ENCODE assay signal across 10 cellular contexts in the genomic region with DNA sequence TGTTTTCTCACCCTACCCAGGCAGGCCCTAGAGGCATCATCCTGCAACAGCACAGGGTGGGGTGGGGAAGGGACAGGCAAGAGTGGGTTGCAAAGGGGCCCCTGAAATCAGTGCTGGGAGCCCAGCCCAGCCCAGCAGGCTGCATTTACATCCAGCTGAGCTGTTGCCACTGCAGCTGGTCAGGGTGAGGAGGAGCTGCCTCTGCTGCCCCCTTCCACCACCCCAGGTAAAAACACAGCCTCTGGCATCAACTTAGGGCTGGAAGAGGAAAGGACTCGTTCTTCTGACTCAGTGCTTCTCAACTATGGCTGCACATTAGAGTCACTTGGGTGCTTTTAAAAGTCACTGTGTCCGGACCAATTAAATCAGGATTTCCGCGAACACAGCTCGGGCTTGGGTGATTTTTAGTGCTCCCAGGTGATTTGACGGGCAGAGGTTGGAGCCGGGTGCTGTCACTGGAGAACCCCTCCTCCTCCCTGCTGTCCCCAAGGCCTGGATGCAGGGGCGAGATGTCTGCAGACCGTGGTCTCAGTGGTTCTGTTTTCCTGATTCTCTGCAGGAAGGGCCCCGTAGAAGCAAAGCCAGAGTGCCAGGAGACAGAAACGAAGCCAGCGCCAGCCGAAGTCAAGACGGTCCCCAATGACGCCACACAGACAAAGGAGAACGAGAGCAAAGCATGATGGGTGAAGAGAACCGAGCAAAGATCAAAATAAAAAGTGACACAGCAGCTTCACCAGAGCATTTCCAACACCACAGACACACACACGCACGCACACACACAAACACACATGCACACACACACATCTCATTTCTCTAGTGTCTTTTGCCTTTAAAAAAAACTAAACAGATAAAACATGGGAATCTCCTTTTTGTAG. TPM values are rescaled to one million over a fixed set of nuclear protein-coding genes. Genes with fewer than 3 reads are reported as not detected.
DNase-seq lines count a peak whose midpoint lies in the region; ATAC-seq and TF ChIP-seq lines count a peak whose summit lies in the region.
"Had no signal": no experiment of that assay in that cellular context is flagged by ENCODE, and none has a peak within 500 bp of the region (broad histone marks: within the 10 kb centered on the region; RNA-seq: fewer than 3 reads in every experiment).

No MANE protein-coding gene starts in this region.

- H3K4me2 ChIP-seq in BLaER1: peak overlapping the region; percentile 77
- H3K4me2 ChIP-seq: smooth muscle cell had no signal

- POLR2A ChIA-PET in naive thymus-derived CD8-positive, alpha-beta T cell (lab: Charles Lee): no interaction called here

- H3K4me3 Mint-ChIP-seq in naive thymus-derived CD8-positive, alpha-beta T cell: no peak overlapping the region

- TF ChIP-seq POLR2A in Peyer's patch (IDR thresholded peaks at IDR 0.05): no peak

- H3K27me3 Mint-ChIP-seq in naive thymus-derived CD8-positive, alpha-beta T cell: peaks cover 0 to 7% (median 6%) of the 10 kb centered on the region in 5 donors

- no peak for TF ChIP-seq CTCF in Peyer's patch (IDR thresholded peaks at IDR 0.05)

- DNase-seq in HT1080 (ENCODE audit: low read depth): peak; percentile 50
- DNase-seq in astrocyte of the hippocampus (ENCODE audit: low read depth, low spot score): peak; percentile 29
- DNase-seq in naive thymus-derived CD8-positive, alpha-beta T cell: no peak
- no peak for DNase-seq in occipital lobe (lab: John Stamatoyannopoulos, UW)
- no peak for DNase-seq in kidney glomerular epithelial cell (lab: John Stamatoyannopoulos, UW)
- no peak for DNase-seq in Peyer's patch
- DNase-seq: COR-L47 had no signal

- H3K36me3 ChIP-seq in BLaER1: no peaks in the 10 kb centered on the region
- H3K36me3 ChIP-seq in Peyer's patch: no peaks in the 10 kb centered on the region

- H3K27ac ChIP-seq in BLaER1: peak overlapping the region; percentile 41; the same call in 1 of the 2 replicates
- H3K27ac ChIP-seq in layer of hippocampus (ENCODE audit: low read depth, low read length): peak overlapping the region; percentile 36
- no peak overlapping the region for H3K27ac ChIP-seq in Peyer's patch

- peak overlapping the region; percentile 38; the same call in 1 of the 2 replicates for H3K9ac ChIP-seq in BLaER1

- H3K27me3 ChIP-seq in BLaER1 (no peaks in the 10 kb centered on the region), layer of hippocampus (ENCODE audit: control insufficient read depth, insufficient read depth, low read length) (no peaks in the 10 kb centered on the region), Peyer's patch (no peaks in the 10 kb centered on the region)

- H3K4me1 Mint-ChIP-seq in naive thymus-derived CD8-positive, alpha-beta T cell: no peaks in the 10 kb centered on the region

- no peaks in the 10 kb centered on the region for H4K20me1 ChIP-seq in BLaER1

- H3K4me3 ChIP-seq in BLaER1 (peak overlapping the region; percentile 60), Peyer's patch (no peak overlapping the region)
- H3K4me3 ChIP-seq: smooth muscle cell had no signal

- no peak for ATAC-seq in naive thymus-derived CD8-positive, alpha-beta T cell

- peaks cover 32% of the 10 kb centered on the region for H3K4me1 ChIP-seq in BLaER1
- no peaks in the 10 kb centered on the region for H3K4me1 ChIP-seq in Peyer's patch

- H3K9me3 ChIP-seq in BLaER1: no peaks in the 10 kb centered on the region
- H3K9me3 ChIP-seq in Peyer's patch: no peaks in the 10 kb centered on the region

- no peaks in the 10 kb centered on the region for H3K9me3 Mint-ChIP-seq in naive thymus-derived CD8-positive, alpha-beta T cell

- no peaks in the 10 kb centered on the region for H3K36me3 Mint-ChIP-seq in naive thymus-derived CD8-positive, alpha-beta T cell

- H3K27ac Mint-ChIP-seq in naive thymus-derived CD8-positive, alpha-beta T cell: peak overlapping the region in 1 of 10 donors; percentile 39

RNA-seq across cellular contexts. Expression of a gene that starts 39.4 kb away (rescaled TPM):
- total RNA-seq in HT1080 (2014; rRNA removed; shearing (Covaris generic)): 11.4 and 14.5 TPM in 2 replicates
- polyA plus RNA-seq in HT1080 (2015; cell fraction: cytosol; rRNA removed): 5.4 and 6.8 TPM in 2 replicates
- polyA plus RNA-seq in HT1080 (2015; cell fraction: nucleus; rRNA removed): 23.6 and 25.8 TPM in 2 replicates
- total RNA-seq in naive thymus-derived CD8-positive, alpha-beta T cell: 10 to 100 TPM; 92.0 to 95.8 TPM
- 10 to 100 TPM in 1 of 3 donors, 1 to 10 TPM in 2; 6.9 to 11.3 (median 6.9) TPM for polyA plus RNA-seq in naive thymus-derived CD8-positive, alpha-beta T cell
- 1.4 TPM for total RNA-seq in occipital lobe
- total RNA-seq in Peyer's patch: 10 to 100 TPM in 3 of 4 donors, 1 to 10 TPM in 1; 6.3 to 62.7 (median 19.8) TPM

Comparison
In these comparisons a context has a peak if more than half of its experiments do, and no peak if none do; other contexts are left out.
1. H3K27ac ChIP-seq: peak in BLaER1 (single experiment) and layer of hippocampus (single experiment); none in Peyer's patch (0 of 4).
2. DNase-seq: peak in HT1080 (single experiment) and astrocyte of the hippocampus (single experiment); none in naive thymus-derived CD8-positive, alpha-beta T cell (0 of 10), occipital lobe (single experiment), kidney glomerular epithelial cell (single experiment) and Peyer's patch (0 of 3).